Comparison of ENCODE assay signal across 8 cellular contexts in the genomic region with DNA sequence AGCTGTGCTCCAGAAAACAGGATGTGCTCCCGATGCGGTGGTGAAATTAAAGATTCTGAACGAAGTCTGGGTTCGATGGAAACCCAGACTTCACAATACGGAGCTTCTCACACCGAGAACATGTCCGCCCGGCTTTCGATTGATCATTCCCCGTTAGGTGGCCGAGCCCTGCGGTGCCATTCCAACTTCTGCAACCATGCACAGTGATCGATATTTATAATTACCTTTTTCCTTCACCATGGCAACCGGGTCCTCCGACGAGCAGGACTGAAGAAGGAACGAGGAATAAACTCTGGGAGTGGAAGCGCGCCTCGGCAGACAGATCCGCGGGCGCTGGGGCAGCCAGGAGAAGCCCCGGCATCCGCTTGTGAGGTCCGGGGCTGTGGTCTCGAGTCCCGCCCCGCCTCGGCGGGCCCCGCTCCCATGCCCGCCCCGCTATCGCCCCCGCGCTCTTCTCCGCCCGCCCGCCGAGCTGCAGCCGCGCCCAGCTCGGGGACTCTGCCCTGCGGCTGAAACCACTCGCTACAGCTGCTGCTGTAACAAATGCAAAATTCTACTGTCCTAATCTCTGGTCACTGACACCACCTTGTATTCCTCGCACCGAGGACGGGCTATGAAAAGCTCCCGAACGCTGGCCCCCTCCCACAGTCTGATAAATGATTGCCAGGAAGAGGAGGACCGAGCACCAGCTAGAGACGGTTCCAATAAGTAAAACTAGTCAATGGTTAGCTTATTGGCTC. TPM values are rescaled to one million over a fixed set of nuclear protein-coding genes. Genes with fewer than 3 reads are reported as not detected.
DNase-seq lines count a peak whose midpoint lies in the region; ATAC-seq and TF ChIP-seq lines count a peak whose summit lies in the region.

No MANE protein-coding gene starts in this region.

- no peaks in the 10 kb centered on the region for H3K9me3 Mint-ChIP-seq in central memory CD8-positive, alpha-beta T cell

- no peaks in the 10 kb centered on the region for H3K79me2 ChIP-seq in SK-N-SH (ENCODE audit: insufficient read depth)

- H3K4me3 Mint-ChIP-seq in central memory CD8-positive, alpha-beta T cell: peak overlapping the region; percentile 77

- CTCF ChIA-PET in SK-N-SH (lab: Yijun Ruan, JAX): no interaction called here

- intact Hi-C loops in left colon (cut with DNase I, micrococcal nuclease): no loop called here

- peaks cover 57% of the 10 kb centered on the region for H3K27me3 Mint-ChIP-seq in central memory CD8-positive, alpha-beta T cell

- WGBS in SK-N-SH (ENCODE audit: low lambda C conversion rate): 2% methylated on average over 39 of the region's 53 CpGs

- TF ChIP-seq RAD21 in SK-N-SH (IDR thresholded peaks at IDR 0.05; ENCODE audit: low read length): no peak

- no peaks in the 10 kb centered on the region for H3K27me3 ChIP-seq in SK-N-SH (ENCODE audit: insufficient read depth)

- no peak for TF ChIP-seq EP300 in SK-N-SH (IDR thresholded peaks at IDR 0.05; ENCODE audit: borderline replicate concordance in 1 of 2, low read depth in 1 of 2, low read length in 1 of 2)

- POLR2A ChIA-PET in SK-N-SH (lab: Yijun Ruan, JAX): no interaction called here

- no peaks in the 10 kb centered on the region for H3K36me3 Mint-ChIP-seq in central memory CD8-positive, alpha-beta T cell (ENCODE audit: insufficient read depth)

- peak overlapping the region; percentile 80 for H3K4me2 ChIP-seq in SK-N-SH

- no peaks in the 10 kb centered on the region for H4K20me1 ChIP-seq in SK-N-SH (ENCODE audit: insufficient read depth)

- peak overlapping the region; percentile 82 for H2AFZ ChIP-seq in SK-N-SH (ENCODE audit: low read depth)

- H3K27ac Mint-ChIP-seq in central memory CD8-positive, alpha-beta T cell (ENCODE audit: low read depth): no peak overlapping the region

- no peak for TF ChIP-seq CTCF in SK-N-SH (IDR thresholded peaks at IDR 0.05)

- peak overlapping the region in 1 of 2 experiments; percentile 39; a peak in 1 of 4 replicates for H3K27ac ChIP-seq in SK-N-SH (ENCODE audit: low read depth in 2 of 2, low read length in 1 of 2)

- H3K9me3 ChIP-seq in SK-N-SH: no peaks in the 10 kb centered on the region

- peak overlapping the region; percentile 68 to 69 for H3K4me3 ChIP-seq in SK-N-SH (ENCODE audit: low read depth in 2 of 2, low read length in 1 of 2)

- peaks cover 15 to 19% of the 10 kb centered on the region in 2 experiments for H3K4me1 ChIP-seq in SK-N-SH (ENCODE audit: control insufficient read depth in 1 of 2, insufficient read depth in 2 of 2, low read depth in 1 of 2, low read length in 1 of 2)

- H3K9me2 ChIP-seq in SK-N-SH: no peaks in the 10 kb centered on the region

- peak; percentile 19 for DNase-seq in stimulated activated CD4-positive, alpha-beta T cell treated with anti-CD3 and anti-CD28 coated beads, Interleukin-12 subunit alpha, Interleukin-12 subunit beta, amount 100 ng/mL, for 4 hours
- no peak for DNase-seq in stimulated activated CD4-positive, alpha-beta T cell treated with anti-CD3 and anti-CD28 coated beads, Interleukin-1b, Interleukin-23, amount 100 ng/mL, for 48 hours
- peak; percentile 87 for DNase-seq in SK-N-SH
- DNase-seq in central memory CD8-positive, alpha-beta T cell (ENCODE audit: low spot score in 2 of 2): no peak
- DNase-seq in left colon: peak in 1 of 2 donors; percentile 62
- DNase-seq in stimulated activated CD4-positive, alpha-beta T cell treated with anti-CD3 and anti-CD28 coated beads, TNF-alpha, amount 100 ng/mL, for 4 hours (ENCODE audit: low read depth in 3 of 3): peak in 2 of 3 experiments; percentile 8 to 15
- no peak for DNase-seq in midbrain (lab: John Stamatoyannopoulos, UW)

- H3K4me1 Mint-ChIP-seq in central memory CD8-positive, alpha-beta T cell: peaks cover 25% of the 10 kb centered on the region

- H3K36me3 ChIP-seq in SK-N-SH (replicated peaks in 1 of 2; ENCODE audit: control insufficient read depth in 1 of 2, insufficient read depth in 2 of 2, low read length in 1 of 2): no peaks in the 10 kb centered on the region

- peaks cover 25% of the 10 kb centered on the region for H3F3A ChIP-seq in SK-N-SH (replicated peaks; ENCODE audit: insufficient read depth)

- ATAC-seq in HG03045 (IDR thresholded peaks at IDR 0.05; ENCODE audit: unreplicated experiment) (peak; percentile 78), left colon (peak; percentile 85)
- no peak for ATAC-seq in central memory CD8-positive, alpha-beta T cell (replicated peaks; ENCODE audit: extremely low read depth, poor library complexity, severe bottlenecking)

- peak overlapping the region; percentile 61 for H3K9ac ChIP-seq in SK-N-SH

TF ChIP-seq in SK-N-SH, 30 proteins besides CTCF, POLR2A, EP300 and RAD21:
- TF ChIP-seq, protein P1, sequence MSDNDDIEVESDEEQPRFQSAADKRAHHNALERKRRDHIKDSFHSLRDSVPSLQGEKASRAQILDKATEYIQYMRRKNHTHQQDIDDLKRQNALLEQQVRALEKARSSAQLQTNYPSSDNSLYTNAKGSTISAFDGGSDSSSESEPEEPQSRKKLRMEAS (IDR thresholded peaks at IDR 0.05; ENCODE audit: low read depth): 0 out of 2 replicates have a peak, but pooled peaks have one; percentile 13
- TF ChIP-seq POLR2AphosphoS5 (IDR thresholded peaks at IDR 0.05; ENCODE audit: low read depth, low read length): no peak

RNA-seq across cellular contexts. Expression of a gene that starts 26.2 kb away (rescaled TPM):
- 16.1 and 24.9 TPM in 2 replicates for polyA plus RNA-seq in SK-N-SH (2012; rRNA removed)
- polyA plus RNA-seq in SK-N-SH (2012; cell fraction: cytosol; rRNA removed): 13.0 and 19.7 TPM in 2 replicates
- 21.3 and 27.5 TPM in 2 replicates for polyA plus RNA-seq in SK-N-SH (2012; cell fraction: nucleus; rRNA removed)
- 100 to 1,000 TPM; 107 to 118 TPM for total RNA-seq in left colon

Comparison
In these comparisons a context has a peak if more than half of its experiments do, and no peak if none do; other contexts are left out.
1. DNase-seq: peak in stimulated activated CD4-positive, alpha-beta T cell treated with anti-CD3 and anti-CD28 coated beads, Interleukin-12 subunit alpha, Interleukin-12 subunit beta, amount 100 ng/mL, for 4 hours (single experiment), SK-N-SH (single experiment) and stimulated activated CD4-positive, alpha-beta T cell treated with anti-CD3 and anti-CD28 coated beads, TNF-alpha, amount 100 ng/mL, for 4 hours (2 of 3); none in stimulated activated CD4-positive, alpha-beta T cell treated with anti-CD3 and anti-CD28 coated beads, Interleukin-1b, Interleukin-23, amount 100 ng/mL, for 48 hours (single experiment), central memory CD8-positive, alpha-beta T cell (0 of 2) and midbrain (single experiment).